ENCODE assay signal across 1 cellular context in the genomic region with DNA sequence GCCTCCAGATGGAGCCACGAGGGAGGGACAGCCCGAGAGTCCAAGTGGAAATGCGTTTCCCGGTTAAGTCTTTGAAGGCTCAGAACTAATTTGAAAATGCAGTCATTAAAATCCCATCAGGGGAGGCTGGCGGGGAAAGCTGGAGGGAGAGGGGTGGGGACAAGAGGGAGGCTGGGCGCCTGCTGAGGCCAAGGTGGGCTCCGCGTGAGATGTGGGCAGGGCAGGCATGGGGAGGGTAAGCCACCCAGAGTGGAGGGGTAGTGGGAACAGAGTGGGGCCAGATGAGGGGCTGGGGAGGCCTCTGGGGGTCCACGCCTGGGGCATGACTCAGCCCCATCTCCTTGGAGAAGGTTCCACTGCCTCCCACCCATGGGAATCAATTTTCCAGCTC.
TF ChIP-seq lines count a peak whose summit lies in the region.

No MANE protein-coding gene starts in this region.

TF ChIP-seq in H1, 55 proteins besides CTCF, POLR2A, EP300 and RAD21:
- TF ChIP-seq RNF2 (IDR thresholded peaks at IDR 0.05; ENCODE audit: borderline replicate concordance, low read depth, low read length, missing control alignments, poor library complexity, severe bottlenecking) (peak; percentile 39), GABPA (IDR thresholded peaks at IDR 0.05; ENCODE audit: borderline replicate concordance, insufficient read depth, low read length) (no peak), SRF (IDR thresholded peaks at IDR 0.05; ENCODE audit: low read depth, low read length) (no peak), SUZ12 (IDR thresholded peaks at IDR 0.05; ENCODE audit: low read length) (0 out of 2 replicates have a peak, but pooled peaks have one; percentile 1), EZH2 (IDR thresholded peaks at IDR 0.05; ENCODE audit: low read depth, low read length, severe bottlenecking) (peak; percentile 17), CHD7 (IDR thresholded peaks at IDR 0.05; ENCODE audit: insufficient replicate concordance, low read length) (no peak), JUND (IDR thresholded peaks at IDR 0.05; ENCODE audit: low read length) (no peak), SAP30 (IDR thresholded peaks at IDR 0.05; ENCODE audit: insufficient read depth, insufficient replicate concordance, low read length) (no peak), MAFK (IDR thresholded peaks at IDR 0.05; ENCODE audit: low read depth, low read length) (no peak)
TF ChIP-seq in H1: peak in this region for 3.
